In the genomic region with DNA sequence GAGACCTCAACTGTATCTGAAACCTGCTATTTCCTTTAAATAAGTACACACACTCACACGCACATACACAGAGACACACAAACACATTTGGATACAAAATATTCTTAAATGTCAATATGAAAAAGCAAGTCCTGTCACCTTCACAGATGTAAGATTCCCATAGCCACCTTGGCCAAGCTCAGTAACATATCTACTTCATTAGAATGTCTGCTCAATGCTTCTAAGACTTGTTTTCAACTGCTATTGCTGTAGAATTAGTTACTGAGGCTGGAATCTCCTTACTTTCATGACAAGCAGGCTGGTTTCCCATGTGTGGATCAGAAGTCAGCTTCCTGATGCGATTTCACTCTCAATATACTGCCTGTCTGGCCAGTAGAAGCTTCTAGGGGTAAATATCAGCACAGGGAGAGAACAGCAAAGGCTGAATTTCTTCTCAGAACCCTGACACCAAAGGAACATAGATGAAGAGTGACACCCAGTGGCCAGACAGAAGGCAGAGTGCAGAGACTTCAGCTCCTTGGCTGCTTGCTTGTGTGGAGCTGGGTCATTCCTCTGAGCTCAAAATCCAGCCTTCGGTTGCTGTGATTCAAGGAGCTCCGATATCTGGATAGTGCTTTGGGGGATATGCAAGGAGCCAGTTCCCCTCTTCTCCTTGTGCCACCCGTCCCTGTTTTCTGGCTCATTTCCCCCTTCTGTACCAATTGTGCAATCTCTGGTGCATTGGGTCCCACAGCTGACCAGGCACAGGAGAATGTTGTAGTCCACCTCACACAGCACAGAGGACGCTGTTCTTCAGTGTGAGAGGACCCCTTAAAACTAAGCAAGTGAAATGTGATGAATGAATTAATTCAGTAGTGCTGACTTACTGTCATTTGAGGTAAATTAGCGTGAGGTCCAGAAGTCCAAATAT, we compare ENCODE assay signal across 8 cellular contexts. TPM values are rescaled to one million over a fixed set of nuclear protein-coding genes. Genes with fewer than 3 reads are reported as not detected.
A peak's percentile ranks its signal among the peaks of the same experiment; 100 is the strongest.
DNase-seq lines count a peak whose midpoint lies in the region; ATAC-seq, FAIRE-seq and TF ChIP-seq lines count a peak whose summit lies in the region.

No MANE protein-coding gene starts in this region.

- H3K27me3 ChIP-seq in testis: no peaks in the 10 kb centered on the region

- no peak overlapping the region for H3K4me3 ChIP-seq in mucosa of descending colon
- H3K4me3 ChIP-seq in testis: no peak overlapping the region

- H3K9me3 ChIP-seq in mucosa of descending colon: no peaks in the 10 kb centered on the region
- no peaks in the 10 kb centered on the region for H3K9me3 ChIP-seq in testis

- H3K27ac ChIP-seq in testis: no peak overlapping the region

- WGBS in testis, 2 donors: 47 to 58% methylated on average over 7 of the region's 7 CpGs

- no peaks in the 10 kb centered on the region for H3K36me3 ChIP-seq in mucosa of descending colon (ENCODE audit: low read depth)
- H3K36me3 ChIP-seq in testis (ENCODE audit: low read depth, missing control alignments): no peaks in the 10 kb centered on the region

- peak; percentile 64 for ATAC-seq in HG02970 (IDR thresholded peaks at IDR 0.05; ENCODE audit: low FRiP score, unreplicated experiment)
- ATAC-seq in mucosa of descending colon: peak; percentile 92

- FAIRE-seq in GM12891 (lab: Jason Lieb, UNC): peak; percentile 82

- peak; percentile 27 for TF ChIP-seq CTCF in mucosa of descending colon (IDR thresholded peaks at IDR 0.05)
- TF ChIP-seq CTCF in testis (IDR thresholded peaks at IDR 0.05): peak in 2 of 3 experiments; percentile 48 to 57

- DNase-seq in AG08395 (ENCODE audit: low spot score) (peak; percentile 71), GM12891 (ENCODE audit: insufficient read length, low spot score) (no peak), NCI-H226 (peak; percentile 77), epidermal melanocyte (ENCODE audit: insufficient read length, low spot score) (peak; percentile 51), mucosa of descending colon (peak in 2 of 3 donors; percentile 34 to 78), testis (peak; percentile 79)
- peak; percentile 28 for DNase-seq in activated CD4-positive, alpha-beta T cell treated with anti-CD3 and anti-CD28 coated beads, Interleukin-2, amount 50 U/mL, for 1 hour

- TF ChIP-seq POLR2A in GM12891 (IDR thresholded peaks at IDR 0.05; ENCODE audit: low read depth, low read length) (no peak), testis (IDR thresholded peaks at IDR 0.05) (no peak)

- no peaks in the 10 kb centered on the region for H3K4me1 ChIP-seq in mucosa of descending colon (ENCODE audit: low read depth)
- no peaks in the 10 kb centered on the region for H3K4me1 ChIP-seq in testis

- intact Hi-C loops in mucosa of descending colon (cut with DNase I, micrococcal nuclease) (loop anchor here in 1 of 2 donors (5.0 kb wide), 1 partner anchor 382 kb away; no protein-coding TSS in a partner anchor), testis (cut with DNase I; ENCODE audit: low total_unique reads) (loop anchor here (10.0 kb wide), 1 partner anchor 80 kb away; no protein-coding TSS in a partner anchor)

TF ChIP-seq in GM12891, 5 proteins besides CTCF, POLR2A, EP300 and RAD21:
- TF ChIP-seq SPI1 (IDR thresholded peaks at IDR 0.05; ENCODE audit: low read depth, low read length): no peak
- no peak for TF ChIP-seq POLR2AphosphoS5 (IDR thresholded peaks at IDR 0.05; ENCODE audit: low read depth, low read length)
- TF ChIP-seq TAF1 (IDR thresholded peaks at IDR 0.05; ENCODE audit: low read depth, low read length): no peak
- no peak for TF ChIP-seq POU2F2 (IDR thresholded peaks at IDR 0.05; ENCODE audit: low read depth, low read length)

RNA-seq across cellular contexts. Expression of gene ABLIM3, which starts 26.6 kb away (rescaled TPM):
- not detected for polyA plus RNA-seq in GM12891 (2012; ENCODE audit: low read depth, missing spikeins)
- 10 to 100 TPM in 1 of 3 donors, 1 to 10 TPM in 2; 4.1 to 12.4 (median 7.4) TPM for total RNA-seq in mucosa of descending colon
- total RNA-seq in testis: 1 to 10 TPM; 5.6 to 7.6 TPM
- 8.9 TPM for polyA plus RNA-seq in testis (ENCODE audit: insufficient read depth, low read depth, low replicate concordance)

RNA-seq across cellular contexts. Expression of gene SH3TC2, which starts 51.8 kb away (rescaled TPM):
- polyA plus RNA-seq in GM12891 (2012; ENCODE audit: low read depth, missing spikeins): not detected
- 1 to 10 TPM; 1.3 to 3.9 (median 2.2) TPM for total RNA-seq in mucosa of descending colon
- total RNA-seq in testis: 100 to 1,000 TPM; 130 to 136 TPM
- 32.4 TPM for polyA plus RNA-seq in testis (ENCODE audit: insufficient read depth, low read depth, low replicate concordance)

Comparison
In these comparisons a context has a peak if more than half of its experiments do, and no peak if none do; other contexts are left out.
1. RNA of gene SH3TC2, which starts 51.8 kb away (total RNA-seq): 130 to 136 TPM in testis; 1.3 to 3.9 TPM in mucosa of descending colon; every median in the first group is over 10 times any median in the second.